Comparison of ENCODE assay signal across 8 cellular contexts in genomic region chr7:121369462-121369861, GRCh38. TPM values are rescaled to one million over a fixed set of nuclear protein-coding genes. Genes with fewer than 3 reads are reported as not detected.
DNase-seq lines count a peak whose midpoint lies in the region; ATAC-seq, FAIRE-seq and TF ChIP-seq lines count a peak whose summit lies in the region.

No MANE protein-coding gene starts in this region.

- peaks cover 62% of the 10 kb centered on the region for H3K36me3 ChIP-seq in endodermal cell (ENCODE audit: control insufficient read depth, insufficient read depth, low read length)

- in situ Hi-C loops in ACHN (cut with HindIII; ENCODE audit: low pct_ligation_motif_present, low pct_unique_long_range_greater_than_20kb, low sequenced_read_pairs), result loop anchor here (25.0 kb wide), 1 partner anchor 168 kb away; no protein-coding TSS in a partner anchor

- peaks cover 49% of the 10 kb centered on the region for H3K36me3 Mint-ChIP-seq in endodermal cell (ENCODE audit: low read depth)

- FAIRE-seq in urothelium cell line (lab: Jason Lieb, UNC), result no peak
- no peak for FAIRE-seq in RCC 7860 (lab: Jason Lieb, UNC)

- peaks cover 2% of the 10 kb centered on the region for H3K4me1 ChIP-seq in endodermal cell (ENCODE audit: control insufficient read depth, insufficient read depth, low read length)

- H3K27me3 ChIP-seq in endodermal cell (ENCODE audit: control insufficient read depth, insufficient read depth, low read length, poor library complexity, severe bottlenecking), result no peaks in the 10 kb centered on the region

- 90% methylated on average over 2 of the region's 2 CpGs; no CpG with 5 or more reads in 1 of the 2 experiments for WGBS in endodermal cell (ENCODE audit: insufficient coverage in 1 of 2, insufficient read length in 1 of 2), 2 experiments

- no peak overlapping the region for H3K27ac ChIP-seq in endodermal cell (ENCODE audit: low read depth, low read length)

- no peaks in the 10 kb centered on the region for H3K27me3 Mint-ChIP-seq in endodermal cell (ENCODE audit: insufficient read depth)

- peak; percentile 31 for DNase-seq in ACHN
- DNase-seq in dedifferentiated amniotic fluid mesenchymal stem cell (ENCODE audit: extremely low spot score), result peak; percentile 40
- no peak for DNase-seq in NCI-H1436 (lab: John Stamatoyannopoulos, UW)
- no peak for DNase-seq in endodermal cell
- DNase-seq in urothelium cell line (ENCODE audit: low spot score), result no peak
- no peak for DNase-seq in RCC 7860 (ENCODE audit: low spot score)

- ATAC-seq in GM19324 (IDR thresholded peaks at IDR 0.05; ENCODE audit: low FRiP score, unreplicated experiment) (peak; percentile 57), HG03457 (IDR thresholded peaks at IDR 0.05; ENCODE audit: unreplicated experiment) (peak; percentile 40)

- no peaks in the 10 kb centered on the region for H3K9me3 Mint-ChIP-seq in endodermal cell

- H3K9me3 ChIP-seq in endodermal cell (ENCODE audit: control insufficient read depth, low read length), result no peaks in the 10 kb centered on the region

- H3K4me3 Mint-ChIP-seq in endodermal cell, result no peak overlapping the region

- no peak overlapping the region for H3K4me3 ChIP-seq in endodermal cell (ENCODE audit: low read length)

- H3K9ac ChIP-seq in endodermal cell (ENCODE audit: extremely low read depth, low read length, poor library complexity, severe bottlenecking), result no peak overlapping the region

- TF ChIP-seq CTCF in endodermal cell (conservative IDR thresholded peaks at IDR 0.05), result no peak

- peaks cover 11% of the 10 kb centered on the region for H3K4me1 Mint-ChIP-seq in endodermal cell

- no peak overlapping the region for H3K27ac Mint-ChIP-seq in endodermal cell

RNA-seq across cellular contexts. Expression of gene FAM3C, which starts 26.6 kb away (rescaled TPM):
- 10 to 100 TPM; 61.3 to 61.5 TPM for total RNA-seq in endodermal cell
- polyA plus RNA-seq in endodermal cell (2013, experiment 1 of 2), result 54.5 TPM
- 53.0 TPM for polyA plus RNA-seq in endodermal cell (2013, experiment 2 of 2)

RNA-seq across cellular contexts. Expression of gene WNT16, which starts 40.7 kb away (rescaled TPM):
- total RNA-seq in endodermal cell, result under 1 TPM; 0.57 to 0.93 TPM
- 0.18 TPM for polyA plus RNA-seq in endodermal cell (2013, experiment 1 of 2)
- not detected for polyA plus RNA-seq in endodermal cell (2013, experiment 2 of 2)

Comparison
In these comparisons a context has a peak if more than half of its experiments do, and no peak if none do; other contexts are left out.
1. DNase-seq: peak in ACHN (single experiment) and dedifferentiated amniotic fluid mesenchymal stem cell (single experiment); none in NCI-H1436 (single experiment), endodermal cell (single experiment), urothelium cell line (single experiment) and RCC 7860 (single experiment).